ENCODE assay signal across 20 cellular contexts in genomic region chr1:199297174-199297573, GRCh38.
DNase-seq lines count a peak whose midpoint lies in the region; ATAC-seq, FAIRE-seq and TF ChIP-seq lines count a peak whose summit lies in the region.
"Had no signal": no experiment of that assay in that cellular context is flagged by ENCODE, and none has a peak within 500 bp of the region (broad histone marks: within the 10 kb centered on the region; RNA-seq: fewer than 3 reads in every experiment).

No MANE protein-coding gene starts in this region.

- no peak for TF ChIP-seq RAD21 in SK-N-SH (IDR thresholded peaks at IDR 0.05; ENCODE audit: low read length)

- no peaks in the 10 kb centered on the region for H3K36me3 ChIP-seq in SK-N-SH (replicated peaks in 1 of 2; ENCODE audit: control insufficient read depth in 1 of 2, insufficient read depth in 2 of 2, low read length in 1 of 2)
- H3K36me3 ChIP-seq: MG63, SJCRH30 had no signal

- no peak overlapping the region for H3K4me2 ChIP-seq in SK-N-SH

- DNase-seq in D721Med (ENCODE audit: insufficient read length, low spot score) = no peak
- DNase-seq in NCI-H226 = peak; percentile 73
- DNase-seq in choroid plexus epithelial cell (ENCODE audit: low read depth) = peak; percentile 21
- DNase-seq in SK-N-SH = no peak
- DNase-seq in NCI-H1048 (lab: John Stamatoyannopoulos, UW) = no peak
- DNase-seq in G401 (ENCODE audit: low spot score) = no peak
- DNase-seq: 8988T; Calu3; CD8-positive, alpha-beta memory T cell; MG63; NCI-H1417 treated with DMSO at 0.1 percent for 48 hours; NCI-H187; NCI-H774; NK-92 treated with Interleukin-12 subunit alpha and Interleukin-12 subunit beta, amount 100 ng/mL, for 24 hours; SJCRH30 had no signal

- no peaks in the 10 kb centered on the region for H3K9me3 ChIP-seq in SK-N-SH
- H3K9me3 ChIP-seq: MG63, SJCRH30 had no signal

- no peaks in the 10 kb centered on the region for H3K27me3 ChIP-seq in SK-N-SH (ENCODE audit: insufficient read depth)
- H3K27me3 ChIP-seq: MG63, SJCRH30 had no signal

- no peak overlapping the region for H3K4me3 ChIP-seq in choroid plexus epithelial cell (ENCODE audit: low read depth, low read length)
- H3K4me3 ChIP-seq in SK-N-SH (ENCODE audit: low read depth in 2 of 2, low read length in 1 of 2) = no peak overlapping the region
- H3K4me3 ChIP-seq: K562, MG63, SJCRH30 had no signal

- TF ChIP-seq EP300 in SK-N-SH (IDR thresholded peaks at IDR 0.05; ENCODE audit: borderline replicate concordance in 1 of 2, low read depth in 1 of 2, low read length in 1 of 2) = no peak

- H2AFZ ChIP-seq in SK-N-SH (ENCODE audit: low read depth) = no peak overlapping the region

- peak; percentile 64 for FAIRE-seq in D721Med (lab: Jason Lieb, UNC)
- peak; percentile 47 for FAIRE-seq in islet of Langerhans (lab: Jason Lieb, UNC)
- FAIRE-seq: K562 had no signal

- peaks cover 8 to 12% of the 10 kb centered on the region in 2 experiments for H3K4me1 ChIP-seq in SK-N-SH (ENCODE audit: control insufficient read depth in 1 of 2, insufficient read depth in 2 of 2, low read depth in 1 of 2, low read length in 1 of 2)
- H3K4me1 ChIP-seq: SJCRH30 had no signal

- ATAC-seq in HG02870 (IDR thresholded peaks at IDR 0.05; ENCODE audit: unreplicated experiment) = no peak
- ATAC-seq: K562, Panc1 had no signal

- H3K9ac ChIP-seq in SK-N-SH = no peak overlapping the region

- no peak for TF ChIP-seq CTCF in D721Med (IDR thresholded peaks at IDR 0.05; ENCODE audit: insufficient read depth, missing control alignments)
- TF ChIP-seq CTCF in choroid plexus epithelial cell (conservative IDR thresholded peaks at IDR 0.05; ENCODE audit: low read depth, low read length) = no peak
- no peak for TF ChIP-seq CTCF in SK-N-SH (IDR thresholded peaks at IDR 0.05)

- H3K9me2 ChIP-seq in SK-N-SH = no peaks in the 10 kb centered on the region

- no peaks in the 10 kb centered on the region for H4K20me1 ChIP-seq in SK-N-SH (ENCODE audit: insufficient read depth)

- in situ Hi-C loops in G401 (cut with HindIII; ENCODE audit: low sequenced_read_pairs) = no loop called here

- POLR2A ChIA-PET in SK-N-SH (lab: Yijun Ruan, JAX) = no interaction called here

- H3K27ac ChIP-seq in SK-N-SH (ENCODE audit: low read depth in 2 of 2, low read length in 1 of 2) = peak overlapping the region in 1 of 2 experiments; percentile 88; a peak in 2 of 4 replicates
- H3K27ac ChIP-seq: C4-2B, SJCRH30 had no signal

- H3F3A ChIP-seq in SK-N-SH (replicated peaks; ENCODE audit: insufficient read depth) = peaks cover 28% of the 10 kb centered on the region

- CTCF ChIA-PET in SK-N-SH (lab: Yijun Ruan, JAX) = no interaction called here

- no peaks in the 10 kb centered on the region for H3K79me2 ChIP-seq in SK-N-SH (ENCODE audit: insufficient read depth)

TF ChIP-seq in SK-N-SH, 30 proteins besides CTCF, POLR2A, EP300 and RAD21:
- TF ChIP-seq YY1 (IDR thresholded peaks at IDR 0.05; ENCODE audit: low read depth) (no peak), RCOR1 (IDR thresholded peaks at IDR 0.05; ENCODE audit: low read length) (no peak), TEAD4 (IDR thresholded peaks at IDR 0.05; ENCODE audit: borderline replicate concordance, insufficient read depth) (no peak), GABPA (IDR thresholded peaks at IDR 0.05; ENCODE audit: low read depth) (no peak), CHD2 (IDR thresholded peaks at IDR 0.05; ENCODE audit: low read length, partially characterized antibody) (no peak), ZBTB33 (IDR thresholded peaks at IDR 0.05; ENCODE audit: borderline replicate concordance, low read depth) (no peak)

Comparison
In these comparisons a context has a peak if more than half of its experiments do, and no peak if none do; other contexts are left out.
1. DNase-seq: peak in NCI-H226 (single experiment) and choroid plexus epithelial cell (single experiment); none in D721Med (single experiment), SK-N-SH (single experiment), NCI-H1048 (single experiment) and G401 (single experiment).